In the genomic region with DNA sequence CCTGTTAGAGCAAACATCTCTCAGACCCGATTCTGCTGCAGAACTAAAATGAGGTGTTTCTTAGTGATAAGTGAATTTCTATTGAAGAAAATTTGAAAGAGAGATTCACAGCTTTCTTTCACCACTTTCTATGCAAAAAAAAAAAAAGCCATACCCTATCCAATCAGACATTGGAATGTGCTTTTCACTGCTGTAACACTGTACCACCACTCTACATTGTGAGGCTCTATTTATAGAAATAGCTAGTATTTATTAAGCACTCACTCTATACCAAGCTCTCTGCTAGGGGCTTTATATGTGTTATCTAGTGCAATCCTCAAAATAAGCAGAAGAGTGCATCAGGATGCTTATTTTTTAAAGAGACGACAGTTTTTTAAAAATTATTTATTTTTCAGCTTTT, we compare ENCODE assay signal across 7 cellular contexts.
"Had no signal": no experiment of that assay in that cellular context is flagged by ENCODE, and none has a peak within 500 bp of the region (broad histone marks: within the 10 kb centered on the region; RNA-seq: fewer than 3 reads in every experiment).

No MANE protein-coding gene starts in this region.

- H3K9ac ChIP-seq: GM23248 had no signal

- ATAC-seq: HCT116, K562 had no signal

- H3K36me3 ChIP-seq: HAP-1 had no signal

- H3K9me3 ChIP-seq: HAP-1 had no signal

- DNase-seq: GM23248, GOT3, H7, IMR-90 had no signal

- H3K4me1 ChIP-seq: HAP-1 had no signal

- H2AFZ ChIP-seq: GM23248 had no signal

- H3K27ac ChIP-seq: GM23248 had no signal

- H3K4me3 ChIP-seq: GM23248, HAP-1, K562 had no signal
